1 cellular context compared by ENCODE assay signal in the genomic region with DNA sequence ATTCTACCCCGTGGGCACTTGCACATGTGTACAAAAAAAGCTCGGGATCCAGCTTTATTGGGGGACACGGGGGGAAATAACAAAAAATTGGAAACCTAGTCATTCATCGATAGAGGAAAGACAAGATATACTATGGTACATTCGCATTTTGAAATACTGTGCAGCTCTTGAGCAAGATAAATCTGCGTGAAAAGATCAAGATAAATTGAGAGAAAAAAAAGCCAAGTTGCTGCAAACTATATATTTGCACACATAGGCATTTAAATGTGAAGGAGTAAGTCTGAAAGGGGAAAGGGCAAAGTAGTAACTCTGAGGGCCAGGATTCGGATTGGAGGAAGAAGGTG.
TF ChIP-seq lines count a peak whose summit lies in the region.

No MANE protein-coding gene starts in this region.

TF ChIP-seq in HEK293, 187 proteins besides CTCF, POLR2A, EP300 and RAD21 (continued from another document):
- TF ChIP-seq, protein P1, sequence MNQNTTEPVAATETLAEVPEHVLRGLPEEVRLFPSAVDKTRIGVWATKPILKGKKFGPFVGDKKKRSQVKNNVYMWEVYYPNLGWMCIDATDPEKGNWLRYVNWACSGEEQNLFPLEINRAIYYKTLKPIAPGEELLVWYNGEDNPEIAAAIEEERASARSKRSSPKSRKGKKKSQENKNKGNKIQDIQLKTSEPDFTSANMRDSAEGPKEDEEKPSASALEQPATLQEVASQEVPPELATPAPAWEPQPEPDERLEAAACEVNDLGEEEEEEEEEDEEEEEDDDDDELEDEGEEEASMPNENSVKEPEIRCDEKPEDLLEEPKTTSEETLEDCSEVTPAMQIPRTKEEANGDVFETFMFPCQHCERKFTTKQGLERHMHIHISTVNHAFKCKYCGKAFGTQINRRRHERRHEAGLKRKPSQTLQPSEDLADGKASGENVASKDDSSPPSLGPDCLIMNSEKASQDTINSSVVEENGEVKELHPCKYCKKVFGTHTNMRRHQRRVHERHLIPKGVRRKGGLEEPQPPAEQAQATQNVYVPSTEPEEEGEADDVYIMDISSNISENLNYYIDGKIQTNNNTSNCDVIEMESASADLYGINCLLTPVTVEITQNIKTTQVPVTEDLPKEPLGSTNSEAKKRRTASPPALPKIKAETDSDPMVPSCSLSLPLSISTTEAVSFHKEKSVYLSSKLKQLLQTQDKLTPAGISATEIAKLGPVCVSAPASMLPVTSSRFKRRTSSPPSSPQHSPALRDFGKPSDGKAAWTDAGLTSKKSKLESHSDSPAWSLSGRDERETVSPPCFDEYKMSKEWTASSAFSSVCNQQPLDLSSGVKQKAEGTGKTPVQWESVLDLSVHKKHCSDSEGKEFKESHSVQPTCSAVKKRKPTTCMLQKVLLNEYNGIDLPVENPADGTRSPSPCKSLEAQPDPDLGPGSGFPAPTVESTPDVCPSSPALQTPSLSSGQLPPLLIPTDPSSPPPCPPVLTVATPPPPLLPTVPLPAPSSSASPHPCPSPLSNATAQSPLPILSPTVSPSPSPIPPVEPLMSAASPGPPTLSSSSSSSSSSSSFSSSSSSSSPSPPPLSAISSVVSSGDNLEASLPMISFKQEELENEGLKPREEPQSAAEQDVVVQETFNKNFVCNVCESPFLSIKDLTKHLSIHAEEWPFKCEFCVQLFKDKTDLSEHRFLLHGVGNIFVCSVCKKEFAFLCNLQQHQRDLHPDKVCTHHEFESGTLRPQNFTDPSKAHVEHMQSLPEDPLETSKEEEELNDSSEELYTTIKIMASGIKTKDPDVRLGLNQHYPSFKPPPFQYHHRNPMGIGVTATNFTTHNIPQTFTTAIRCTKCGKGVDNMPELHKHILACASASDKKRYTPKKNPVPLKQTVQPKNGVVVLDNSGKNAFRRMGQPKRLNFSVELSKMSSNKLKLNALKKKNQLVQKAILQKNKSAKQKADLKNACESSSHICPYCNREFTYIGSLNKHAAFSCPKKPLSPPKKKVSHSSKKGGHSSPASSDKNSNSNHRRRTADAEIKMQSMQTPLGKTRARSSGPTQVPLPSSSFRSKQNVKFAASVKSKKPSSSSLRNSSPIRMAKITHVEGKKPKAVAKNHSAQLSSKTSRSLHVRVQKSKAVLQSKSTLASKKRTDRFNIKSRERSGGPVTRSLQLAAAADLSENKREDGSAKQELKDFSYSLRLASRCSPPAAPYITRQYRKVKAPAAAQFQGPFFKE (tag by site-specific recombination; IDR thresholded peaks at IDR 0.05; ENCODE audit: borderline replicate concordance), result no peak
- no peak for TF ChIP-seq ZNF404 (tag by site-specific recombination; IDR thresholded peaks at IDR 0.05)
- TF ChIP-seq SCRT1 (tag by site-specific recombination; IDR thresholded peaks at IDR 0.05; ENCODE audit: borderline replicate concordance), result no peak
- TF ChIP-seq ZNF324 (tag by site-specific recombination; IDR thresholded peaks at IDR 0.05), result no peak
- no peak for TF ChIP-seq ZNF521 (tag by site-specific recombination; IDR thresholded peaks at IDR 0.05)
- no peak for TF ChIP-seq ZNF529 (tag by site-specific recombination; IDR thresholded peaks at IDR 0.05; ENCODE audit: insufficient replicate concordance)
- no peak for TF ChIP-seq SCRT2 (tag by site-specific recombination; IDR thresholded peaks at IDR 0.05)
- no peak for TF ChIP-seq ZFP3 (tag by site-specific recombination; IDR thresholded peaks at IDR 0.05; ENCODE audit: low read depth)
- TF ChIP-seq, protein P2, sequence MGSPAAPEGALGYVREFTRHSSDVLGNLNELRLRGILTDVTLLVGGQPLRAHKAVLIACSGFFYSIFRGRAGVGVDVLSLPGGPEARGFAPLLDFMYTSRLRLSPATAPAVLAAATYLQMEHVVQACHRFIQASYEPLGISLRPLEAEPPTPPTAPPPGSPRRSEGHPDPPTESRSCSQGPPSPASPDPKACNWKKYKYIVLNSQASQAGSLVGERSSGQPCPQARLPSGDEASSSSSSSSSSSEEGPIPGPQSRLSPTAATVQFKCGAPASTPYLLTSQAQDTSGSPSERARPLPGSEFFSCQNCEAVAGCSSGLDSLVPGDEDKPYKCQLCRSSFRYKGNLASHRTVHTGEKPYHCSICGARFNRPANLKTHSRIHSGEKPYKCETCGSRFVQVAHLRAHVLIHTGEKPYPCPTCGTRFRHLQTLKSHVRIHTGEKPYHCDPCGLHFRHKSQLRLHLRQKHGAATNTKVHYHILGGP (tag by site-specific recombination; IDR thresholded peaks at IDR 0.05), result no peak
- TF ChIP-seq ZNF155 (tag by site-specific recombination; IDR thresholded peaks at IDR 0.05), result no peak
- TF ChIP-seq WT1 (tag by site-specific recombination; IDR thresholded peaks at IDR 0.05), result no peak
- no peak for TF ChIP-seq ZEB2 (tag by site-specific recombination; IDR thresholded peaks at IDR 0.05)
